ENCODE assay signal across 4 cellular contexts in genomic region chr5:4945296-4945695, GRCh38.
"Had no signal": no experiment of that assay in that cellular context is flagged by ENCODE, and none has a peak within 500 bp of the region (broad histone marks: within the 10 kb centered on the region; RNA-seq: fewer than 3 reads in every experiment).

No MANE protein-coding gene starts in this region.

- H3K4me2 ChIP-seq: GM23338 had no signal

- H3K4me3 ChIP-seq: GM23338 had no signal

- DNase-seq: H9, HCEC 1CT had no signal

- H2AFZ ChIP-seq: GM23338 had no signal

- ATAC-seq: GM23338, HepG2 had no signal
